35 cellular contexts compared by ENCODE assay signal in the genomic region with DNA sequence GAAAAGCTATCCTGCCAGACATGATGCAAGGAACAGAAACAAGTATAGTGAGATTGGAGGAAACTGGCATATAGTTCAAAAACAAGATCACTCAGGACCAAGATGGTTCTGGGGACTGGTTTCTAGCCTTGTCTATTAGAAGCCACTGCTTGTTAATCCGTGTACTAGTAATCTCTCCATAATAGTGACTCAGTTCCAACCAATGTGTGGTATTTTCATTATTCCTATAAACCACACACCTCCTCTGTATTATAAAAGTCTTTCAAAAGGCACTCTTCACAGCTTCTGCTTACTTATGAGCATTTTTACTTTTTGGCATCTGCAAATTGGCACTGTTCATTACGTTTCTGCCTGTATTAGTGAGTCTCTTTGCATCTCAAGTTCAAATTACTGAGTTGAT.
DNase-seq lines count a peak whose midpoint lies in the region; ATAC-seq, FAIRE-seq and TF ChIP-seq lines count a peak whose summit lies in the region.
"Had no signal": no experiment of that assay in that cellular context is flagged by ENCODE, and none has a peak within 500 bp of the region (broad histone marks: within the 10 kb centered on the region; RNA-seq: fewer than 3 reads in every experiment).

No MANE protein-coding gene starts in this region.

- H3K27ac ChIP-seq in IMR-90 (ENCODE audit: insufficient read depth, low read length) (no peak overlapping the region), substantia nigra (ENCODE audit: low read depth, low read length, poor library complexity, severe bottlenecking) (no peak overlapping the region), PC-9 (no peak overlapping the region), small intestine (ENCODE audit: low read depth in 1 of 2, low read length in 1 of 2) (no peak overlapping the region)
- H3K27ac ChIP-seq: prostate gland, sigmoid colon, SJSA1, thyroid gland had no signal

- H2BK20ac ChIP-seq in IMR-90 (ENCODE audit: low read depth, low read length), result no peak overlapping the region

- 0% methylated on average over 1 of the region's 2 CpGs; no CpG with 5 or more reads in 1 of the 2 experiments for WGBS in IMR-90 (ENCODE audit: extremely low coverage in 2 of 2, insufficient read length in 1 of 2), 2 experiments
- 35 to 58% (median 38%) methylated on average over 2 of the region's 2 CpGs for WGBS in small intestine, 3 donors

- no peak overlapping the region for H3K56ac ChIP-seq in IMR-90 (ENCODE audit: extremely low read depth, insufficient read depth, low read length)

- H3K14ac ChIP-seq in IMR-90 (replicated peaks; ENCODE audit: low read depth, low read length), result no peak overlapping the region

- H3K36me3 Mint-ChIP-seq in T-helper 2 cell treated with Interferon-gamma antibody and Interleukin-4, amounts not matched to agents 5 μg/mL and 100 μg/mL, for 36 hours (ENCODE audit: low read depth), result no peaks in the 10 kb centered on the region
- H3K36me3 Mint-ChIP-seq: CD14-positive monocyte; naive thymus-derived CD8-positive, alpha-beta T cell had no signal

- H3K4me1 Mint-ChIP-seq in T-helper 2 cell treated with Interferon-gamma antibody and Interleukin-4, amounts not matched to agents 5 μg/mL and 100 μg/mL, for 36 hours (ENCODE audit: low read depth), result no peaks in the 10 kb centered on the region
- H3K4me1 Mint-ChIP-seq: CD14-positive monocyte; naive thymus-derived CD8-positive, alpha-beta T cell had no signal

- TF ChIP-seq CTCF in AG09309 (IDR thresholded peaks at IDR 0.05; ENCODE audit: control insufficient read depth, insufficient read depth, low read depth, low read length, missing control alignments), result no peak
- TF ChIP-seq CTCF in IMR-90 (conservative IDR thresholded peaks at IDR 0.05; ENCODE audit: low read depth, low read length), result no peak
- no peak for TF ChIP-seq CTCF in PC-9 (conservative IDR thresholded peaks at IDR 0.05)

- H2BK5ac ChIP-seq in IMR-90 (ENCODE audit: low read depth, low read length, poor library complexity, severe bottlenecking), result no peak overlapping the region

- H4K20me1 ChIP-seq in IMR-90 (ENCODE audit: insufficient read depth, low read length), result no peaks in the 10 kb centered on the region
- H4K20me1 ChIP-seq in PC-9 (ENCODE audit: insufficient read depth), result no peaks in the 10 kb centered on the region

- no peaks in the 10 kb centered on the region for H3K9me3 Mint-ChIP-seq in T-helper 2 cell treated with Interferon-gamma antibody and Interleukin-4, amounts not matched to agents 5 μg/mL and 100 μg/mL, for 36 hours
- H3K9me3 Mint-ChIP-seq: activated naive CD4-positive, alpha-beta T cell treated with anti-CD3 and anti-CD28 coated beads for 36 hours; activated T-helper 1 cell treated with anti-CD3 and anti-CD28 coated beads, Interleukin-12 subunit alpha, Interleukin-12 subunit beta, Interleukin-2, Interleukin-4 antibody, amounts not matched to agents 30 ng/mL and 10 ng/mL and 1 ng/mL, durations not matched to agents 14 hours and 24 hours and 36 hours; CD14-positive monocyte had no signal

- DNase-seq in AG09309 (ENCODE audit: low read depth), result peak; percentile 11
- peak; percentile 1 for DNase-seq in IMR-90
- DNase-seq in astrocyte of the hippocampus (ENCODE audit: low read depth, low spot score), result peak; percentile 72
- peak; percentile 35 for DNase-seq in iris pigment epithelial cell (ENCODE audit: low read depth)
- DNase-seq in T-helper 2 cell treated with Interferon-gamma antibody and Interleukin-4, amounts not matched to agents 5 μg/mL and 100 μg/mL, for 36 hours (ENCODE audit: low spot score), result no peak
- no peak for DNase-seq in substantia nigra (lab: John Stamatoyannopoulos, UW)
- no peak for DNase-seq in PC-9
- no peak for DNase-seq in small intestine
- DNase-seq: activated CD4-positive, alpha-beta T cell treated with anti-CD3 and anti-CD28 coated beads, Interleukin-2, amount 50 U/mL, for 4 hours; activated naive CD4-positive, alpha-beta T cell treated with anti-CD3 and anti-CD28 coated beads for 36 hours; amniotic stem cell; central memory CD4-positive, alpha-beta T cell; glutamatergic neuron; GOT3; Kasumi-1; kidney; naive thymus-derived CD8-positive, alpha-beta T cell; NCI-H1092; NCI-H1694 treated with DMSO at 0.1 percent for 48 hours; NCI-H2171; NCI-H510A treated with DMSO at 0.1 percent for 48 hours; nucleus accumbens; sigmoid colon; stimulated activated naive CD4-positive, alpha-beta T cell treated with Interleukin-2 at 50 U/mL for 16 hours; T-helper 1 cell; thyroid gland had no signal

- no peak overlapping the region for H3K23ac ChIP-seq in IMR-90 (ENCODE audit: low read depth, low read length)

- no peak overlapping the region for H2BK120ac ChIP-seq in IMR-90 (ENCODE audit: low read depth, low read length)

- intact Hi-C loops in IMR-90 (cut with micrococcal nuclease), result no loop called here
- intact Hi-C loops in PC-9 (cut with micrococcal nuclease; ENCODE audit: unreplicated experiment), result loop anchor here (2.0 kb wide), 1 partner anchor 19 kb away; no protein-coding TSS in a partner anchor

- no peak for FAIRE-seq in small intestine (lab: Jason Lieb, UNC)
- FAIRE-seq: D721Med, endometrium, HepG2, kidney, TTC549 had no signal

- BruUV-seq in IMR-90 (replicated peaks; lab: Mats Ljungman, UMichigan) (no TSS peak), PC-9 (replicated peaks; lab: Mats Ljungman, UMichigan) (no TSS peak)

- no peaks in the 10 kb centered on the region for H3K4me1 ChIP-seq in IMR-90 (ENCODE audit: control insufficient read depth, insufficient read depth, low read length)
- no peaks in the 10 kb centered on the region for H3K4me1 ChIP-seq in PC-9 (replicated peaks; ENCODE audit: insufficient read depth)
- no peaks in the 10 kb centered on the region for H3K4me1 ChIP-seq in small intestine (ENCODE audit: control insufficient read depth in 2 of 2, insufficient read depth in 1 of 2, low read depth in 1 of 2, low read length in 1 of 2)
- H3K4me1 ChIP-seq: prostate gland, sigmoid colon, SJSA1, thyroid gland had no signal

- H3K4me2 ChIP-seq in IMR-90 (ENCODE audit: low read depth, low read length) (no peak overlapping the region), PC-9 (no peak overlapping the region)

- in situ Hi-C loops in IMR-90 (cut with MboI; ENCODE audit: low sequenced_read_pairs), result no loop called here

- dilution Hi-C loops in IMR-90 (cut with HindIII; ENCODE audit: low sequenced_read_pairs, unreplicated experiment), result no loop called here

- no peaks in the 10 kb centered on the region for H3K36me3 ChIP-seq in IMR-90 (ENCODE audit: control insufficient read depth, insufficient read depth, low read length)
- no peaks in the 10 kb centered on the region for H3K36me3 ChIP-seq in PC-9 (ENCODE audit: low read depth)
- no peaks in the 10 kb centered on the region for H3K36me3 ChIP-seq in small intestine (ENCODE audit: control insufficient read depth in 2 of 2, insufficient read depth in 2 of 2, low read length in 2 of 2)
- H3K36me3 ChIP-seq: prostate gland, sigmoid colon, SJSA1, thyroid gland had no signal

- no peaks in the 10 kb centered on the region for H3K9me2 ChIP-seq in PC-9 (ENCODE audit: insufficient read depth)

- no peaks in the 10 kb centered on the region for H3F3A ChIP-seq in PC-9 (ENCODE audit: insufficient read depth, low read depth)

- CTCF ChIA-PET in IMR-90 (lab: Yijun Ruan, JAX), result no interaction called here
- CTCF ChIA-PET in PC-9 (lab: Charles Lee), result no interaction called here

- H2BK15ac ChIP-seq in IMR-90 (ENCODE audit: low read depth, low read length), result no peak overlapping the region

- POLR2A ChIA-PET in IMR-90 (lab: Charles Lee; ENCODE audit: unreplicated experiment), result no interaction called here
- POLR2A ChIA-PET in PC-9 (lab: Charles Lee; ENCODE audit: unreplicated experiment), result no interaction called here

- TF ChIP-seq RAD21 in IMR-90 (IDR thresholded peaks at IDR 0.05; ENCODE audit: low read length), result no peak

- H2AK9ac ChIP-seq in IMR-90 (replicated peaks; ENCODE audit: low read depth, low read length, poor library complexity), result no peak overlapping the region

- H3K79me2 ChIP-seq in PC-9 (ENCODE audit: low read depth), result no peaks in the 10 kb centered on the region

- H3K4me3 ChIP-seq in AG09309 (ENCODE audit: control insufficient read depth, low read depth, low read length) (no peak overlapping the region), IMR-90 (ENCODE audit: insufficient read depth, low read depth, low read length) (no peak overlapping the region), PC-9 (no peak overlapping the region), small intestine (ENCODE audit: low read depth in 1 of 2, low read length in 2 of 2) (no peak overlapping the region)
- H3K4me3 ChIP-seq: prostate gland, sigmoid colon, SJSA1, thyroid gland had no signal

- no peaks in the 10 kb centered on the region for H3K27me3 ChIP-seq in IMR-90 (ENCODE audit: control insufficient read depth, insufficient read depth, low read length)
- no peaks in the 10 kb centered on the region for H3K27me3 ChIP-seq in PC-9 (ENCODE audit: insufficient read depth, low read depth)
- no peaks in the 10 kb centered on the region for H3K27me3 ChIP-seq in small intestine (ENCODE audit: control insufficient read depth in 2 of 2, insufficient read depth in 2 of 2, low read length in 2 of 2)
- H3K27me3 ChIP-seq: sigmoid colon, SJSA1, thyroid gland had no signal

- H3K4me3 Mint-ChIP-seq in T-helper 2 cell treated with Interferon-gamma antibody and Interleukin-4, amounts not matched to agents 5 μg/mL and 100 μg/mL, for 36 hours, result no peak overlapping the region
- H3K4me3 Mint-ChIP-seq: activated naive CD4-positive, alpha-beta T cell treated with anti-CD3 and anti-CD28 coated beads for 36 hours; activated T-helper 1 cell treated with anti-CD3 and anti-CD28 coated beads, Interleukin-12 subunit alpha, Interleukin-12 subunit beta, Interleukin-2, Interleukin-4 antibody, amounts not matched to agents 30 ng/mL and 10 ng/mL and 1 ng/mL, durations not matched to agents 14 hours and 24 hours and 36 hours; CD14-positive monocyte; naive thymus-derived CD8-positive, alpha-beta T cell had no signal

- H3K79me1 ChIP-seq in IMR-90 (ENCODE audit: low read depth in 1 of 2, low read length in 2 of 2), result no peaks in the 10 kb centered on the region

- H3K4ac ChIP-seq in IMR-90 (ENCODE audit: low read depth, low read length), result no peak overlapping the region

- H3K27ac Mint-ChIP-seq in T-helper 2 cell treated with Interferon-gamma antibody and Interleukin-4, amounts not matched to agents 5 μg/mL and 100 μg/mL, for 36 hours, result no peak overlapping the region
- H3K27ac Mint-ChIP-seq: activated naive CD4-positive, alpha-beta T cell treated with anti-CD3 and anti-CD28 coated beads for 36 hours; activated T-helper 1 cell treated with anti-CD3 and anti-CD28 coated beads, Interleukin-12 subunit alpha, Interleukin-12 subunit beta, Interleukin-2, Interleukin-4 antibody, amounts not matched to agents 30 ng/mL and 10 ng/mL and 1 ng/mL, durations not matched to agents 14 hours and 24 hours and 36 hours; CD14-positive monocyte; naive thymus-derived CD8-positive, alpha-beta T cell had no signal

- no peak for TF ChIP-seq POLR2A in IMR-90 (IDR thresholded peaks at IDR 0.05; ENCODE audit: low read depth, low read length)

- H3K27me3 Mint-ChIP-seq in T-helper 2 cell treated with Interferon-gamma antibody and Interleukin-4, amounts not matched to agents 5 μg/mL and 100 μg/mL, for 36 hours (ENCODE audit: low read depth), result no peaks in the 10 kb centered on the region

- H2AFZ ChIP-seq in IMR-90 (replicated peaks; ENCODE audit: low read length, poor library complexity) (no peak overlapping the region), PC-9 (no peak overlapping the region)

- H3K9me3 ChIP-seq in IMR-90 (ENCODE audit: control insufficient read depth, insufficient read depth, low read length) (no peaks in the 10 kb centered on the region), PC-9 (ENCODE audit: insufficient read depth, low read depth) (no peaks in the 10 kb centered on the region), small intestine (ENCODE audit: control insufficient read depth, low read depth) (no peaks in the 10 kb centered on the region)
- H3K9me3 ChIP-seq: prostate gland, sigmoid colon, SJSA1, thyroid gland had no signal

- H3K9me1 ChIP-seq in IMR-90 (ENCODE audit: insufficient read depth, low read length), result no peaks in the 10 kb centered on the region

- H4K5ac ChIP-seq in IMR-90 (ENCODE audit: low read depth, low read length), result no peak overlapping the region

- H4K8ac ChIP-seq in IMR-90 (ENCODE audit: low read depth in 2 of 2, low read length in 2 of 2), result no peak overlapping the region

- H4K91ac ChIP-seq in IMR-90 (ENCODE audit: insufficient read depth, low read depth, low read length), result no peak overlapping the region

- no peak overlapping the region for H3K9ac ChIP-seq in IMR-90 (ENCODE audit: low read depth, low read length)

- no peak overlapping the region for H2AK5ac ChIP-seq in IMR-90 (ENCODE audit: low read depth, low read length)

- no peak overlapping the region for H3K18ac ChIP-seq in IMR-90 (ENCODE audit: low read depth, low read length)

- no peak for ATAC-seq in IMR-90 (ENCODE audit: low read depth)
- ATAC-seq: HepG2; naive thymus-derived CD8-positive, alpha-beta T cell; Panc1 had no signal

Comparison
In these comparisons a context has a peak if more than half of its experiments do, and no peak if none do; other contexts are left out.
1. DNase-seq: peak in AG09309 (single experiment), IMR-90 (single experiment), astrocyte of the hippocampus (single experiment) and iris pigment epithelial cell (single experiment); none in T-helper 2 cell treated with Interferon-gamma antibody and Interleukin-4, amounts not matched to agents 5 μg/mL and 100 μg/mL, for 36 hours (single experiment), substantia nigra (0 of 49), PC-9 (0 of 2) and small intestine (single experiment).